Comparison of ENCODE assay signal across 9 cellular contexts in genomic region chr10:116274141-116274861, GRCh38. TPM values are rescaled to one million over a fixed set of nuclear protein-coding genes. Genes with fewer than 3 reads are reported as not detected.
DNase-seq lines count a peak whose midpoint lies in the region; ATAC-seq and TF ChIP-seq lines count a peak whose summit lies in the region.
"Had no signal": no experiment of that assay in that cellular context is flagged by ENCODE, and none has a peak within 500 bp of the region (broad histone marks: within the 10 kb centered on the region; RNA-seq: fewer than 3 reads in every experiment).

No MANE protein-coding gene starts in this region.

- under 1% methylated on average over 39 of the region's 46 CpGs for WGBS in hepatocyte (ENCODE audit: low lambda C conversion rate, missing lambda C conversion rate)

- H4K20me1 ChIP-seq in hepatocyte (ENCODE audit: insufficient read depth, poor library complexity, severe bottlenecking): no peaks in the 10 kb centered on the region

- H3K4me3 ChIP-seq in Peyer's patch (peak overlapping the region; percentile 22 to 50 (median 36)), hepatocyte (peak overlapping the region; percentile 53), skin epidermis (peak overlapping the region; percentile 9 to 57 (median 32))

- H3K4me1 ChIP-seq in Peyer's patch (peaks cover 0 to 17% (median 0%) of the 10 kb centered on the region in 4 donors), hepatocyte (ENCODE audit: insufficient read depth) (peaks cover 23% of the 10 kb centered on the region)

- H3K4me2 ChIP-seq in hepatocyte: peak overlapping the region; percentile 93

- no peaks in the 10 kb centered on the region for H3K9me2 ChIP-seq in hepatocyte (replicated peaks; ENCODE audit: insufficient read depth)

- H2AFZ ChIP-seq in hepatocyte: peak overlapping the region; percentile 42

- H3K27me3 ChIP-seq in Peyer's patch: peaks cover 0 to 11% of the 10 kb centered on the region in 2 donors
- peaks cover 74% of the 10 kb centered on the region for H3K27me3 ChIP-seq in hepatocyte

- peak; percentile 26 for DNase-seq in GM20000 (ENCODE audit: low spot score)
- DNase-seq in Peyer's patch: no peak
- peak; percentile 31 for DNase-seq in hepatocyte (ENCODE audit: low spot score)
- no peak for DNase-seq in NCI-H1436 treated with DMSO at 0.1 percent for 48 hours (lab: John Stamatoyannopoulos, UW)
- DNase-seq in DMS79 treated with DMSO at 0.1 percent for 48 hours (lab: John Stamatoyannopoulos, UW): no peak
- DNase-seq in stimulated activated naive CD4-positive, alpha-beta T cell treated with Interleukin-2 at 50 U/mL for 16 hours (lab: John Stamatoyannopoulos, UW): no peak
- DNase-seq: activated CD4-positive, alpha-beta T cell treated with anti-CD3 and anti-CD28 coated beads, Interleukin-2, amount 50 U/mL, for 48 hours had no signal

- H3K79me2 ChIP-seq in hepatocyte: no peaks in the 10 kb centered on the region

- no peak for TF ChIP-seq CTCF in GM20000 (IDR thresholded peaks at IDR 0.05; ENCODE audit: extremely low read depth, missing control alignments)
- no peak for TF ChIP-seq CTCF in Peyer's patch (IDR thresholded peaks at IDR 0.05)
- no peak for TF ChIP-seq CTCF in hepatocyte (IDR thresholded peaks at IDR 0.05; ENCODE audit: poor library complexity)

- no peak for TF ChIP-seq POLR2A in Peyer's patch (IDR thresholded peaks at IDR 0.05)

- no peak for ATAC-seq in GM19455 (IDR thresholded peaks at IDR 0.05; ENCODE audit: unreplicated experiment)

- H3K9me3 ChIP-seq in Peyer's patch (no peaks in the 10 kb centered on the region), hepatocyte (ENCODE audit: low read depth) (no peaks in the 10 kb centered on the region)

- H3K27ac ChIP-seq in Peyer's patch: peak overlapping the region in 2 of 4 donors; percentile 17 to 67
- H3K27ac ChIP-seq in hepatocyte: no peak overlapping the region
- H3K27ac ChIP-seq in skin epidermis: peak overlapping the region in 8 of 21 experiments; percentile 8 to 79 (median 62)

- H3K36me3 ChIP-seq in Peyer's patch (no peaks in the 10 kb centered on the region), hepatocyte (replicated peaks; ENCODE audit: insufficient read depth, low read depth) (no peaks in the 10 kb centered on the region)

RNA-seq across cellular contexts. Expression of gene GFRA1, which starts 1.3 kb away (rescaled TPM):
- total RNA-seq in Peyer's patch (10 to 100 TPM in 2 of 4 donors, 1 to 10 TPM in 2; 1.8 to 21.4 (median 12.1) TPM), hepatocyte (2.9 and 4.5 TPM in 2 replicates)
- 0.48 and 1.8 TPM in 2 replicates for polyA plus RNA-seq in hepatocyte

RNA-seq across cellular contexts. Expression of gene CCDC172, which starts 49.9 kb away (rescaled TPM):
- total RNA-seq in Peyer's patch (not detected), hepatocyte (not detected in 2 replicates)
- not detected in 2 replicates for polyA plus RNA-seq in hepatocyte

Comparison
In these comparisons a context has a peak if more than half of its experiments do, and no peak if none do; other contexts are left out.
1. DNase-seq: peak in GM20000 (single experiment) and hepatocyte (single experiment); none in Peyer's patch (0 of 3), NCI-H1436 treated with DMSO at 0.1 percent for 48 hours (single experiment), DMS79 treated with DMSO at 0.1 percent for 48 hours (single experiment) and stimulated activated naive CD4-positive, alpha-beta T cell treated with Interleukin-2 at 50 U/mL for 16 hours (single experiment).
2. Peak in every context shown above with its lines, with median percentiles within 50 percentile points of each other: H3K4me3 ChIP-seq.